In the genomic region with DNA sequence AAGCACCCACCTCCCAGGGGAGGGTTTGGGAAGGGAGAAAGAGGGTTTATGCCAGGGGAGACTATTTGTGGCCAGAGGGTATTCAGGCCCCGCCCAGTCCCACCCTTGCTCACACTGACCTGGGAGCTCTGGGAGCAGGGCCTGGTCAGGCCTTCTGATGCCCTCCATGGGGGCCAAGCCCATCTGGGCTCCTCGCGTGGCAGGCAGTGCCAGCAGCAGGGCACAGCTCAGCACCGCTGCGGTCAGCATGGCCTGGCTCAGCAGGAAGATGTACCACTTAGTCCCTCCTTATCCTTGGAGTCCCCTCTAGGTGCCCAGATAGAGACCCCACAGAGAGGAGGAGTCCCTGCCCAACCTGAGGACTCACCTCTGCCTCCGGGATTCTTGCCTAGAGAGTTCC, we compare ENCODE assay signal across 12 cellular contexts. TPM values are rescaled to one million over a fixed set of nuclear protein-coding genes. Genes with fewer than 3 reads are reported as not detected.
DNase-seq lines count a peak whose midpoint lies in the region; ATAC-seq, FAIRE-seq and TF ChIP-seq lines count a peak whose summit lies in the region.
"Had no signal": no experiment of that assay in that cellular context is flagged by ENCODE, and none has a peak within 500 bp of the region (broad histone marks: within the 10 kb centered on the region; RNA-seq: fewer than 3 reads in every experiment).

A gene with protein sequence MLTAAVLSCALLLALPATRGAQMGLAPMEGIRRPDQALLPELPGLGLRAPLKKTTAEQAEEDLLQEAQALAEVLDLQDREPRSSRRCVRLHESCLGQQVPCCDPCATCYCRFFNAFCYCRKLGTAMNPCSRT (minus strand): TSS at position 398 of the 400 bp plus-strand sequence. CDS start 149 bp downstream, at position 249.

- TF ChIP-seq CTCF in gastroesophageal sphincter (IDR thresholded peaks at IDR 0.05): no peak

- H3K27me3 ChIP-seq in gastroesophageal sphincter (no peaks in the 10 kb centered on the region), small intestine (ENCODE audit: control insufficient read depth in 2 of 2, insufficient read depth in 2 of 2, low read length in 2 of 2) (no peaks in the 10 kb centered on the region)

- POLR2A ChIA-PET in activated CD4-positive, alpha-beta memory T cell treated with anti-CD3 and anti-CD28 coated beads, Interleukin-2, amount 10 ng/mL, durations not matched to agents 7 days and 5 days (lab: Charles Lee): interaction anchor here (0.6 kb wide), 1 partner anchor 313 kb away, joined by 3 read pairs; a partner anchor contains a TSS

- peaks cover 20% of the 10 kb centered on the region for H3K36me3 Mint-ChIP-seq in T-helper 1 cell treated with Interleukin-12 subunit alpha and Interleukin-12 subunit beta and Interleukin-4 antibody, amounts not matched to agents 30 μg/mL and 1 μg/mL, for 36 hours (ENCODE audit: low read depth)
- peaks cover 16% of the 10 kb centered on the region for H3K36me3 Mint-ChIP-seq in activated CD4-positive, alpha-beta memory T cell treated with anti-CD3 and anti-CD28 coated beads, Interleukin-2, amount 10 ng/mL, durations not matched to agents 7 days and 5 days (ENCODE audit: low read depth)
- peaks cover 42% of the 10 kb centered on the region for H3K36me3 Mint-ChIP-seq in stimulated activated effector memory CD8-positive, alpha-beta T cell treated with anti-CD3 and anti-CD28 coated beads, Interleukin-12 subunit alpha, Interleukin-12 subunit beta, amount 100 ng/mL, for 72 hours

- TF ChIP-seq POLR2A in gastroesophageal sphincter (IDR thresholded peaks at IDR 0.05): no peak

- FAIRE-seq in small intestine (lab: Jason Lieb, UNC): no peak
- FAIRE-seq: A204.1 had no signal

- no peaks in the 10 kb centered on the region for H3K27me3 Mint-ChIP-seq in T-helper 1 cell treated with Interleukin-12 subunit alpha and Interleukin-12 subunit beta and Interleukin-4 antibody, amounts not matched to agents 30 μg/mL and 1 μg/mL, for 36 hours (ENCODE audit: low read depth)
- H3K27me3 Mint-ChIP-seq in activated CD4-positive, alpha-beta memory T cell treated with anti-CD3 and anti-CD28 coated beads, Interleukin-2, amount 10 ng/mL, durations not matched to agents 7 days and 5 days: no peaks in the 10 kb centered on the region

- peak within 1 kb of the TSS; percentile 96 for H3K27ac Mint-ChIP-seq in T-helper 1 cell treated with Interleukin-12 subunit alpha and Interleukin-12 subunit beta and Interleukin-4 antibody, amounts not matched to agents 30 μg/mL and 1 μg/mL, for 36 hours
- H3K27ac Mint-ChIP-seq in activated CD4-positive, alpha-beta memory T cell treated with anti-CD3 and anti-CD28 coated beads, Interleukin-2, amount 10 ng/mL, durations not matched to agents 7 days and 5 days: peak within 1 kb of the TSS; percentile 96
- peak within 1 kb of the TSS; percentile 98 for H3K27ac Mint-ChIP-seq in stimulated activated effector memory CD8-positive, alpha-beta T cell treated with anti-CD3 and anti-CD28 coated beads, Interleukin-12 subunit alpha, Interleukin-12 subunit beta, amount 100 ng/mL, for 72 hours

- peaks cover 0 to 17% of the 10 kb centered on the region in 2 donors for H3K36me3 ChIP-seq in gastroesophageal sphincter
- no peaks in the 10 kb centered on the region for H3K36me3 ChIP-seq in small intestine (ENCODE audit: control insufficient read depth in 2 of 2, insufficient read depth in 2 of 2, low read length in 2 of 2)

- H3K27ac ChIP-seq in gastroesophageal sphincter: peak within 1 kb of the TSS in 3 of 4 donors; percentile 64 to 95 (median 94)
- no peak within 1 kb of the TSS for H3K27ac ChIP-seq in small intestine (ENCODE audit: low read depth in 1 of 2, low read length in 1 of 2)

- no peaks in the 10 kb centered on the region for H3K9me3 ChIP-seq in gastroesophageal sphincter
- no peaks in the 10 kb centered on the region for H3K9me3 ChIP-seq in small intestine (ENCODE audit: control insufficient read depth, low read depth)

- 100% methylated on average over 1 of the region's 6 CpGs; no CpG with 5 or more reads in 1 of the 2 donors for WGBS in gastroesophageal sphincter (ENCODE audit: low coverage in 1 of 2), 2 donors
- WGBS in small intestine, 3 donors: 95 to 100% (median 99%) methylated on average over 6 of the region's 6 CpGs

- H3K9me3 Mint-ChIP-seq in T-helper 1 cell treated with Interleukin-12 subunit alpha and Interleukin-12 subunit beta and Interleukin-4 antibody, amounts not matched to agents 30 μg/mL and 1 μg/mL, for 36 hours: no peaks in the 10 kb centered on the region
- no peaks in the 10 kb centered on the region for H3K9me3 Mint-ChIP-seq in activated CD4-positive, alpha-beta memory T cell treated with anti-CD3 and anti-CD28 coated beads, Interleukin-2, amount 10 ng/mL, durations not matched to agents 7 days and 5 days
- no peaks in the 10 kb centered on the region for H3K9me3 Mint-ChIP-seq in stimulated activated effector memory CD8-positive, alpha-beta T cell treated with anti-CD3 and anti-CD28 coated beads, Interleukin-12 subunit alpha, Interleukin-12 subunit beta, amount 100 ng/mL, for 72 hours

- TF ChIP-seq EP300 in gastroesophageal sphincter (IDR thresholded peaks at IDR 0.05): no peak

- peak within 1 kb of the TSS in 1 of 2 donors; percentile 95 for H3K4me3 ChIP-seq in gastroesophageal sphincter
- no peak within 1 kb of the TSS for H3K4me3 ChIP-seq in small intestine (ENCODE audit: low read depth in 1 of 2, low read length in 2 of 2)

- CTCF ChIA-PET in activated CD4-positive, alpha-beta memory T cell treated with anti-CD3 and anti-CD28 coated beads, Interleukin-2, amount 10 ng/mL, durations not matched to agents 7 days and 5 days (lab: Charles Lee): interaction anchor here (4.4 to 7.3 kb wide), 2 partner anchors 32 to 38 kb away, joined by 72 to 74 read pairs; no protein-coding TSS in a partner anchor

- H3K4me1 ChIP-seq in gastroesophageal sphincter (peaks cover 0 to 51% (median 25%) of the 10 kb centered on the region in 3 donors), small intestine (ENCODE audit: control insufficient read depth in 2 of 2, insufficient read depth in 1 of 2, low read depth in 1 of 2, low read length in 1 of 2) (peaks cover 0 to 7% of the 10 kb centered on the region in 2 donors)

- DNase-seq in T-helper 1 cell (no peak), left lobe of liver (ENCODE audit: low spot score) (no peak), small intestine (no peak)
- no peak for DNase-seq in activated CD4-positive, alpha-beta memory T cell treated with anti-CD3 and anti-CD28 coated beads, Interleukin-2, amount 10 ng/mL, durations not matched to agents 7 days and 5 days
- no peak for DNase-seq in stimulated activated effector memory CD8-positive, alpha-beta T cell treated with anti-CD3 and anti-CD28 coated beads, Interleukin-12 subunit alpha, Interleukin-12 subunit beta, amount 100 ng/mL, for 72 hours (ENCODE audit: low spot score in 2 of 2)
- DNase-seq: anterior cingulate cortex, head of caudate nucleus, NCI-H2107 had no signal

- no peak for ATAC-seq in gastroesophageal sphincter
- ATAC-seq in stimulated activated effector memory CD8-positive, alpha-beta T cell treated with anti-CD3 and anti-CD28 coated beads, Interleukin-12 subunit alpha, Interleukin-12 subunit beta, amount 100 ng/mL, for 72 hours: no peak
- ATAC-seq in left lobe of liver: no peak
- ATAC-seq in GM19035 (IDR thresholded peaks at IDR 0.05; ENCODE audit: unreplicated experiment): no peak

- H3K4me3 Mint-ChIP-seq in T-helper 1 cell treated with Interleukin-12 subunit alpha and Interleukin-12 subunit beta and Interleukin-4 antibody, amounts not matched to agents 30 μg/mL and 1 μg/mL, for 36 hours: peak within 1 kb of the TSS; percentile 91
- peak within 1 kb of the TSS; percentile 98 for H3K4me3 Mint-ChIP-seq in activated CD4-positive, alpha-beta memory T cell treated with anti-CD3 and anti-CD28 coated beads, Interleukin-2, amount 10 ng/mL, durations not matched to agents 7 days and 5 days
- H3K4me3 Mint-ChIP-seq in stimulated activated effector memory CD8-positive, alpha-beta T cell treated with anti-CD3 and anti-CD28 coated beads, Interleukin-12 subunit alpha, Interleukin-12 subunit beta, amount 100 ng/mL, for 72 hours: peak within 1 kb of the TSS; percentile 99

- peaks cover 22% of the 10 kb centered on the region for H3K4me1 Mint-ChIP-seq in T-helper 1 cell treated with Interleukin-12 subunit alpha and Interleukin-12 subunit beta and Interleukin-4 antibody, amounts not matched to agents 30 μg/mL and 1 μg/mL, for 36 hours (ENCODE audit: low read depth)
- peaks cover 35% of the 10 kb centered on the region for H3K4me1 Mint-ChIP-seq in activated CD4-positive, alpha-beta memory T cell treated with anti-CD3 and anti-CD28 coated beads, Interleukin-2, amount 10 ng/mL, durations not matched to agents 7 days and 5 days
- H3K4me1 Mint-ChIP-seq in stimulated activated effector memory CD8-positive, alpha-beta T cell treated with anti-CD3 and anti-CD28 coated beads, Interleukin-12 subunit alpha, Interleukin-12 subunit beta, amount 100 ng/mL, for 72 hours: peaks cover 43% of the 10 kb centered on the region

RNA-seq across cellular contexts. Expression of the gene that starts here (rescaled TPM):
- not detected for total RNA-seq in activated CD4-positive, alpha-beta memory T cell treated with anti-CD3 and anti-CD28 coated beads, Interleukin-2, amount 10 ng/mL, durations not matched to agents 7 days and 5 days
- total RNA-seq in gastroesophageal sphincter (not detected), left lobe of liver (not detected)
- polyA plus RNA-seq in small intestine: under 1 TPM in 1 of 3 donors, not detected in 2; 0.10 TPM

Comparison
In these comparisons a context has a peak if more than half of its experiments do, and no peak if none do; other contexts are left out.
1. H3K27ac ChIP-seq: peak in gastroesophageal sphincter (3 of 4); none in small intestine (0 of 2).
2. Peak in every context shown above with its lines, with median percentiles within 50 percentile points of each other: H3K27ac Mint-ChIP-seq and H3K4me3 Mint-ChIP-seq.